ENCODE assay signal across 8 cellular contexts in genomic region chr11:76798656-76799055, GRCh38. TPM values are rescaled to one million over a fixed set of nuclear protein-coding genes. Genes with fewer than 3 reads are reported as not detected.
A peak's percentile ranks its signal among the peaks of the same experiment; 100 is the strongest.
DNase-seq lines count a peak whose midpoint lies in the region; ATAC-seq and TF ChIP-seq lines count a peak whose summit lies in the region.

No MANE protein-coding gene starts in this region.

- H3K4me3 Mint-ChIP-seq in H9 (peak overlapping the region in 1 of 2 experiments; percentile 38; a peak in 2 of 5 replicates), immature natural killer cell (peak overlapping the region; percentile 7 to 69 (median 60))
- H3K4me3 Mint-ChIP-seq in activated CD8-positive, alpha-beta T cell treated with anti-CD3 and anti-CD28 coated beads for 36 hours, result peak overlapping the region; percentile 15

- H3K27ac Mint-ChIP-seq in H9, result no peak overlapping the region; a peak in 2 of 7 replicates
- H3K27ac Mint-ChIP-seq in activated CD8-positive, alpha-beta T cell treated with anti-CD3 and anti-CD28 coated beads for 36 hours, result no peak overlapping the region
- H3K27ac Mint-ChIP-seq in immature natural killer cell, result peak overlapping the region in 2 of 6 donors; percentile 7 to 24

- no peak overlapping the region for H4K91ac ChIP-seq in H9 (ENCODE audit: insufficient read length, low read depth, low read length)

- H2AFZ ChIP-seq in H9 (ENCODE audit: low read length), result no peak overlapping the region

- H3K27ac ChIP-seq in H9 (ENCODE audit: insufficient read length, low read depth, low read length) (no peak overlapping the region), spleen (peak overlapping the region in 6 of 8 donors; percentile 29 to 70 (median 64))

- no peaks in the 10 kb centered on the region; the same call in 1 of the 2 replicates for H3K4me1 ChIP-seq in H9 (ENCODE audit: insufficient read depth, low read length)
- peaks cover 9 to 30% (median 16%) of the 10 kb centered on the region in 6 donors for H3K4me1 ChIP-seq in spleen

- H2BK15ac ChIP-seq in H9 (ENCODE audit: low read depth, low read length), result no peak overlapping the region

- POLR2A ChIA-PET in activated CD8-positive, alpha-beta T cell treated with anti-CD3 and anti-CD28 coated beads for 36 hours (lab: Charles Lee), result interaction anchor here (1.1 kb wide), 1 partner anchor 77 kb away, joined by 4 read pairs; no protein-coding TSS in a partner anchor

- H3K9me3 ChIP-seq in H9 (ENCODE audit: control insufficient read depth, low read depth, low read length) (no peaks in the 10 kb centered on the region), spleen (no peaks in the 10 kb centered on the region)

- WGBS in H9 (ENCODE audit: extremely low coverage, insufficient read length, low lambda C conversion rate), result no CpG with 5 or more reads among the region's 9 CpGs
- WGBS in spleen, 5 donors, result 64 to 80% (median 70%) methylated on average over 9 of the region's 9 CpGs

- no peaks in the 10 kb centered on the region; the same call in 1 of the 2 replicates for H3K79me2 ChIP-seq in H9 (ENCODE audit: insufficient read depth, low read length)

- no peaks in the 10 kb centered on the region for H4K20me1 ChIP-seq in H9 (ENCODE audit: control insufficient read depth, insufficient read depth, insufficient read length)

- CTCF ChIA-PET in activated CD8-positive, alpha-beta T cell treated with anti-CD3 and anti-CD28 coated beads for 36 hours (lab: Charles Lee), result interaction anchor here (0.6 to 9.7 kb wide), 15 partner anchors 8 to 223 kb away, joined by 3 to 238 read pairs (median 4); no protein-coding TSS in a partner anchor

- H2AK5ac ChIP-seq in H9 (ENCODE audit: insufficient read length, low read length), result no peak overlapping the region

- no peak overlapping the region for H3K18ac ChIP-seq in H9 (ENCODE audit: insufficient read length, low read depth, low read length)

- DNase-seq in H9 (no peak), immature natural killer cell (no peak), spleen (peak; percentile 74), EL (no peak), globus pallidus (ENCODE audit: low spot score) (no peak), NCI-H1694 treated with DMSO at 0.1 percent for 48 hours (lab: John Stamatoyannopoulos, UW) (no peak)
- DNase-seq in activated CD8-positive, alpha-beta T cell treated with anti-CD3 and anti-CD28 coated beads for 36 hours, result no peak

- no peaks in the 10 kb centered on the region for H3K79me1 ChIP-seq in H9 (ENCODE audit: insufficient read depth, low read depth, low read length, poor library complexity, severe bottlenecking)

- no peak overlapping the region for H3K4ac ChIP-seq in H9 (ENCODE audit: low read depth, low read length)

- H3K9ac ChIP-seq in H9 (ENCODE audit: extremely low read depth, insufficient read length, low read length), result no peak overlapping the region

- no peak overlapping the region for H3K14ac ChIP-seq in H9 (ENCODE audit: insufficient read depth, low read length)

- TF ChIP-seq CTCF in H9 (conservative IDR thresholded peaks at IDR 0.05), result no peak
- no peak for TF ChIP-seq CTCF in activated CD8-positive, alpha-beta T cell treated with anti-CD3 and anti-CD28 coated beads for 36 hours (IDR thresholded peaks at IDR 0.05)
- no peak for TF ChIP-seq CTCF in spleen (IDR thresholded peaks at IDR 0.05 in 8 of 11, conservative IDR thresholded peaks at IDR 0.05 in 3 of 11)

- no peak overlapping the region for H3K23ac ChIP-seq in H9 (ENCODE audit: insufficient read length, low read depth, low read length)

- no peak overlapping the region for H2BK20ac ChIP-seq in H9 (ENCODE audit: low read depth, low read length, poor library complexity, severe bottlenecking)

- H3K4me3 ChIP-seq in spleen, result peak overlapping the region in 5 of 8 donors; percentile 26 to 64 (median 33)

- H3K36me3 Mint-ChIP-seq in H9 (ENCODE audit: insufficient read depth in 1 of 3, low read depth in 3 of 3) (peaks cover 9 to 19% (median 12%) of the 10 kb centered on the region in 3 experiments), immature natural killer cell (no peaks in the 10 kb centered on the region)
- H3K36me3 Mint-ChIP-seq in activated CD8-positive, alpha-beta T cell treated with anti-CD3 and anti-CD28 coated beads for 36 hours (ENCODE audit: low read depth), result no peaks in the 10 kb centered on the region

- no peak for TF ChIP-seq POLR2A in spleen (IDR thresholded peaks at IDR 0.05)

- no peak overlapping the region for H2BK5ac ChIP-seq in H9 (ENCODE audit: insufficient read length, low read length)

- H3K9me3 Mint-ChIP-seq in H9, result no peaks in the 10 kb centered on the region
- no peaks in the 10 kb centered on the region for H3K9me3 Mint-ChIP-seq in activated CD8-positive, alpha-beta T cell treated with anti-CD3 and anti-CD28 coated beads for 36 hours
- no peaks in the 10 kb centered on the region for H3K9me3 Mint-ChIP-seq in immature natural killer cell

- H3K23me2 ChIP-seq in H9 (ENCODE audit: insufficient read length, low read depth, low read length, poor library complexity, severe bottlenecking), result no peaks in the 10 kb centered on the region

- H2BK12ac ChIP-seq in H9 (ENCODE audit: insufficient read length, low read depth, low read length), result no peak overlapping the region

- H3K27me3 Mint-ChIP-seq in H9 (ENCODE audit: low read depth) (peaks cover 5% of the 10 kb centered on the region), immature natural killer cell (ENCODE audit: low read depth in 3 of 3) (peaks cover 0 to 2% (median 1%) of the 10 kb centered on the region in 3 donors)
- no peaks in the 10 kb centered on the region for H3K27me3 Mint-ChIP-seq in activated CD8-positive, alpha-beta T cell treated with anti-CD3 and anti-CD28 coated beads for 36 hours

- no peak overlapping the region for H4K5ac ChIP-seq in H9 (ENCODE audit: insufficient read length, low read depth, low read length)

- H3K27me3 ChIP-seq in H9 (ENCODE audit: insufficient read depth, low read length) (no peaks in the 10 kb centered on the region), spleen (replicated peaks in 1 of 7) (peaks cover 0 to 6% (median 0%) of the 10 kb centered on the region in 7 donors)

- H4K8ac ChIP-seq in H9 (replicated peaks; ENCODE audit: insufficient read length, low read depth, low read length), result no peak overlapping the region

- peaks cover 0 to 15% (median 3%) of the 10 kb centered on the region in 6 donors for H3K36me3 ChIP-seq in spleen

- H2BK120ac ChIP-seq in H9 (ENCODE audit: low read depth, low read length, poor library complexity, severe bottlenecking), result no peak overlapping the region

- H3K56ac ChIP-seq in H9 (ENCODE audit: insufficient read length, low read depth, low read length), result no peak overlapping the region

- H3T11ph ChIP-seq in H9 (ENCODE audit: low read length), result no peak overlapping the region

- intact Hi-C loops in activated CD8-positive, alpha-beta T cell treated with anti-CD3 and anti-CD28 coated beads for 36 hours (cut with micrococcal nuclease), result no loop called here
- intact Hi-C loops in spleen (cut with DNase I; ENCODE audit: low total_unique reads), result loop anchor here (2.0 kb wide), 1 partner anchor 64 kb away; no protein-coding TSS in a partner anchor

- peak overlapping the region; percentile 28 for H3K4me2 ChIP-seq in H9 (ENCODE audit: insufficient read depth, insufficient read length, low read length)

- peaks cover 42 to 61% of the 10 kb centered on the region in 2 experiments for H3K4me1 Mint-ChIP-seq in H9
- H3K4me1 Mint-ChIP-seq in activated CD8-positive, alpha-beta T cell treated with anti-CD3 and anti-CD28 coated beads for 36 hours (ENCODE audit: low read depth), result peaks cover 16% of the 10 kb centered on the region
- H3K4me1 Mint-ChIP-seq in immature natural killer cell, result peaks cover 0 to 9% of the 10 kb centered on the region in 2 donors

- no peak for ATAC-seq in activated CD8-positive, alpha-beta T cell treated with anti-CD3 and anti-CD28 coated beads for 36 hours
- ATAC-seq in GM19467 (IDR thresholded peaks at IDR 0.05; ENCODE audit: unreplicated experiment), result no peak

RNA-seq across cellular contexts. Expression of gene TSKU, which starts 15.5 kb away (rescaled TPM):
- 25.4 and 27.4 TPM in 2 replicates for total RNA-seq in H9 (2021)
- 1 to 10 TPM; 6.5 to 8.4 TPM for total RNA-seq in activated CD8-positive, alpha-beta T cell treated with anti-CD3 and anti-CD28 coated beads for 36 hours
- not detected for polyA plus RNA-seq in immature natural killer cell
- total RNA-seq in spleen, result 10 to 100 TPM in 6 of 7 donors, 1 to 10 TPM in 1; 9.4 to 18.6 (median 13.1) TPM
- 1 to 10 TPM; 1.1 to 5.7 (median 1.8) TPM for polyA plus RNA-seq in spleen
